ENCODE assay signal across 8 cellular contexts in genomic region chr3:47989981-47990440, GRCh38. TPM values are rescaled to one million over a fixed set of nuclear protein-coding genes. Genes with fewer than 3 reads are reported as not detected.
DNase-seq lines count a peak whose midpoint lies in the region; ATAC-seq and TF ChIP-seq lines count a peak whose summit lies in the region.

No MANE protein-coding gene starts in this region.

- intact Hi-C loops in left ventricle myocardium superior (cut with micrococcal nuclease) = loop anchor here (10.0 kb wide), 1 partner anchor 145 kb away; no protein-coding TSS in a partner anchor

- TF ChIP-seq CTCF in retinal pigment epithelial cell (conservative IDR thresholded peaks at IDR 0.05; ENCODE audit: low read depth, low read length) = peak; percentile 87

- ATAC-seq in GM18861 (IDR thresholded peaks at IDR 0.05; ENCODE audit: unreplicated experiment) (peak; percentile 42), left ventricle myocardium superior (peak; percentile 92), HG03039 (IDR thresholded peaks at IDR 0.05; ENCODE audit: unreplicated experiment) (no peak)

- peak; percentile 83 for DNase-seq in ACHN
- DNase-seq in NCI-H1694 (lab: John Stamatoyannopoulos, UW) = peak; percentile 33
- peak; percentile 12 to 83 (median 43) for DNase-seq in T-helper 2 cell
- DNase-seq in amygdala (lab: John Stamatoyannopoulos, UW) = peak in 53 of 56 donors; percentile 3 to 85 (median 53)
- DNase-seq in left ventricle myocardium superior = peak; percentile 64
- peak; percentile 87 for DNase-seq in retinal pigment epithelial cell (ENCODE audit: low read depth)

- in situ Hi-C loops in ACHN (cut with HindIII; ENCODE audit: low pct_ligation_motif_present, low pct_unique_long_range_greater_than_20kb, low sequenced_read_pairs) = no loop called here

- no peak overlapping the region for H3K4me3 ChIP-seq in retinal pigment epithelial cell (ENCODE audit: low read length)

RNA-seq across cellular contexts. Expression of gene MAP4, which starts 26.2 kb away (rescaled TPM):
- total RNA-seq in left ventricle myocardium superior = 680 TPM

Comparison
In these comparisons a context has a peak if more than half of its experiments do, and no peak if none do; other contexts are left out.
1. DNase-seq: peak in every context shown above with its lines; median percentile 87 in retinal pigment epithelial cell; 83 in ACHN; 64 in left ventricle myocardium superior; 53 in amygdala; 43 in T-helper 2 cell; 33 in NCI-H1694.